8 cellular contexts compared by ENCODE assay signal in genomic region chr12:103929051-103929908, GRCh38. TPM values are rescaled to one million over a fixed set of nuclear protein-coding genes. Genes with fewer than 3 reads are reported as not detected.
DNase-seq lines count a peak whose midpoint lies in the region; ATAC-seq lines count a peak whose summit lies in the region.

No MANE protein-coding gene starts in this region.

- ATAC-seq in GM18907 (IDR thresholded peaks at IDR 0.05; ENCODE audit: unreplicated experiment): peak; percentile 24
- ATAC-seq in HG03342 (IDR thresholded peaks at IDR 0.05; ENCODE audit: unreplicated experiment): peak; percentile 23

- DNase-seq in A172 (ENCODE audit: low spot score) (peak; percentile 88), NCI-H510A (lab: John Stamatoyannopoulos, UW) (peak; percentile 89), cerebellar nuclear complex (lab: John Stamatoyannopoulos, UW) (peak; percentile 62 to 79), islet precursor cell (peak; percentile 94)
- peak; percentile 74 for DNase-seq in activated CD4-positive, alpha-beta T cell treated with anti-CD3 and anti-CD28 coated beads for 1 hour
- DNase-seq in stimulated activated CD4-positive, alpha-beta T cell treated with anti-CD3 and anti-CD28 coated beads, Interleukin-12 subunit alpha, Interleukin-12 subunit beta, amount 100 ng/mL, for 24 hours (ENCODE audit: low read depth in 2 of 2): peak; percentile 61 to 63

RNA-seq across cellular contexts. Expression of gene HSP90B1, which starts 0.9 kb away (rescaled TPM):
- total RNA-seq in A172 (2014; rRNA removed; shearing (Covaris generic)): 431 and 544 TPM in 2 replicates

RNA-seq across cellular contexts. Expression of gene TDG, which starts 36.4 kb away (rescaled TPM):
- 48.7 and 53.8 TPM in 2 replicates for total RNA-seq in A172 (2014; rRNA removed; shearing (Covaris generic))

Comparison
In these comparisons a context has a peak if more than half of its experiments do, and no peak if none do; other contexts are left out.
1. Peak in every context shown above with its lines: DNase-seq and ATAC-seq.